ENCODE assay signal across 14 cellular contexts in genomic region chr16:2577044-2577443, GRCh38. TPM values are rescaled to one million over a fixed set of nuclear protein-coding genes. Genes with fewer than 3 reads are reported as not detected.
DNase-seq lines count a peak whose midpoint lies in the region; ATAC-seq, FAIRE-seq and TF ChIP-seq lines count a peak whose summit lies in the region.
"Not testable (repeated sequence)": the region's sequence is repeated elsewhere in the genome, so short reads cannot be mapped to it uniquely, and the experiment has no call there.
"Had no signal": no experiment of that assay in that cellular context is flagged by ENCODE, and none has a peak within 500 bp of the region (broad histone marks: within the 10 kb centered on the region; RNA-seq: fewer than 3 reads in every experiment).

No MANE protein-coding gene starts in this region.

- H3K4me3 ChIP-seq in right cardiac atrium (ENCODE audit: low read length); kidney (ENCODE audit: low read length in 2 of 2); right lobe of liver; lower lobe of right lung; upper lobe of right lung; aorta (ENCODE audit: low read length in 2 of 2): not testable (repeated sequence)

- not testable (repeated sequence) for FAIRE-seq in kidney (lab: Jason Lieb, UNC)

- 97% methylated on average over 17 of the region's 26 CpGs for WGBS in right cardiac atrium
- WGBS in right lobe of liver (ENCODE audit: insufficient coverage, low coverage, low lambda C conversion rate, missing lambda C conversion rate) = no CpG with 5 or more reads among the region's 26 CpGs
- WGBS in aorta, 2 donors = 96% methylated on average over 10 to 21 of the region's 26 CpGs

- not testable (repeated sequence) for H3K9ac ChIP-seq in kidney (ENCODE audit: low read length in 2 of 2)

- not testable (repeated sequence) for H3K27me3 ChIP-seq in right cardiac atrium (ENCODE audit: control insufficient read depth, insufficient read depth); right lobe of liver; lower lobe of right lung (ENCODE audit: low read depth); upper lobe of right lung; aorta (ENCODE audit: control insufficient read depth in 1 of 2, insufficient read depth in 2 of 2, low read length in 1 of 2)

- not testable (repeated sequence) for H3K36me3 ChIP-seq in kidney (ENCODE audit: control insufficient read depth in 1 of 2, insufficient read depth in 2 of 2, low read length in 2 of 2); right lobe of liver; lower lobe of right lung; upper lobe of right lung; aorta (ENCODE audit: control insufficient read depth in 1 of 2, insufficient read depth in 2 of 2, low read length in 1 of 2)

- H3K4me1 ChIP-seq in right cardiac atrium (ENCODE audit: control insufficient read depth, insufficient read depth, low read length); kidney (ENCODE audit: control insufficient read depth in 1 of 2, insufficient read depth in 1 of 2, low read depth in 1 of 2, low read length in 2 of 2); right lobe of liver; lower lobe of right lung; upper lobe of right lung; aorta (ENCODE audit: control insufficient read depth in 1 of 2, insufficient read depth in 2 of 2, low read length in 2 of 2): not testable (repeated sequence)

- ATAC-seq in Right ventricle myocardium superior (ENCODE audit: poor library complexity); lower lobe of right lung: not testable (repeated sequence)
- ATAC-seq in right cardiac atrium (peak in 1 of 2 donors; percentile 20), left colon (peak; percentile 7), right lobe of liver (peak in 1 of 4 donors; percentile 26), upper lobe of right lung (peak; percentile 18), aorta (ENCODE audit: low FRiP score) (peak; percentile 44)

- intact Hi-C loops in Right ventricle myocardium superior (cut with DNase I); right cardiac atrium (cut with DNase I); kidney (cut with DNase I); left colon (cut with DNase I, micrococcal nuclease); right lobe of liver (cut with DNase I); lower lobe of right lung (cut with DNase I); upper lobe of right lung (cut with DNase I); aorta (cut with DNase I): not testable (repeated sequence)

- not testable (repeated sequence) for H3K9me3 ChIP-seq in right cardiac atrium (ENCODE audit: control insufficient read depth, low read length); kidney (ENCODE audit: control insufficient read depth in 1 of 2, low read length in 2 of 2); right lobe of liver; lower lobe of right lung; upper lobe of right lung; aorta (ENCODE audit: control insufficient read depth, low read length)

- not testable (repeated sequence) for H3K27ac ChIP-seq in right cardiac atrium (ENCODE audit: low read length); kidney (ENCODE audit: low read depth in 2 of 2, low read length in 2 of 2); right lobe of liver; lower lobe of right lung; upper lobe of right lung; aorta (ENCODE audit: low read depth in 1 of 2, low read length in 2 of 2)

- TF ChIP-seq CTCF in kidney (IDR thresholded peaks at IDR 0.05; ENCODE audit: borderline replicate concordance, extremely low read depth, insufficient read depth); right lobe of liver (IDR thresholded peaks at IDR 0.05); lower lobe of right lung (IDR thresholded peaks at IDR 0.05); upper lobe of right lung (IDR thresholded peaks at IDR 0.05): not testable (repeated sequence)

- DNase-seq in Right ventricle myocardium superior = peak; percentile 26
- DNase-seq in right cardiac atrium = peak; percentile 3 to 41 (median 8)
- DNase-seq in kidney = peak; percentile 22
- DNase-seq in left colon, upper lobe of right lung: not testable (repeated sequence)
- DNase-seq in right lobe of liver = peak in 2 of 3 donors; percentile 3 to 36
- DNase-seq in lower lobe of right lung = peak; percentile 14
- peak; percentile 1 to 26 for DNase-seq in aorta

- TF ChIP-seq POLR2A in right lobe of liver (IDR thresholded peaks at IDR 0.05) = not testable (repeated sequence)

RNA-seq across cellular contexts. Expression of gene PDPK1, which starts 39.2 kb away (rescaled TPM):
- 38.5 TPM for total RNA-seq in Right ventricle myocardium superior
- total RNA-seq in right cardiac atrium = 10 to 100 TPM; 35.7 to 44.9 (median 37.8) TPM
- 18.0 TPM for polyA plus RNA-seq in right cardiac atrium
- 52.3 TPM for total RNA-seq in kidney
- 14.3 TPM for polyA plus RNA-seq in kidney (ENCODE audit: insufficient read depth, low read depth, low replicate concordance)
- 10 to 100 TPM; 71.1 to 77.4 TPM for total RNA-seq in left colon
- 10 to 100 TPM; 20.7 to 28.3 (median 24.5) TPM for total RNA-seq in right lobe of liver
- total RNA-seq in lower lobe of right lung = 74.4 TPM
- 90.9 TPM for total RNA-seq in upper lobe of right lung
- total RNA-seq in aorta = 10 to 100 TPM; 43.0 to 46.4 TPM
- 10 to 100 TPM; 12.7 to 17.9 TPM for polyA plus RNA-seq in aorta

RNA-seq across cellular contexts. Expression of gene CEMP1, which starts 45.8 kb away (rescaled TPM):
- not detected for total RNA-seq in Right ventricle myocardium superior
- total RNA-seq in right cardiac atrium = not detected
- polyA plus RNA-seq in right cardiac atrium = 0.27 TPM
- total RNA-seq in kidney = 0.54 TPM
- not detected for polyA plus RNA-seq in kidney (ENCODE audit: insufficient read depth, low read depth, low replicate concordance)
- total RNA-seq in left colon = under 1 TPM; 0.70 TPM
- under 1 TPM in 2 of 6 experiments, not detected in 4; 0.22 to 0.29 TPM for total RNA-seq in right lobe of liver
- 1.4 TPM for total RNA-seq in lower lobe of right lung
- total RNA-seq in upper lobe of right lung = 1.4 TPM
- total RNA-seq in aorta = not detected
- polyA plus RNA-seq in aorta = 1 to 10 TPM in 1 of 2 donors, under 1 TPM in 1; 0.38 to 1.2 TPM
- total RNA-seq: A172, A673, Daoy had no signal
- polyA plus RNA-seq: A549, AG04450, BJ had no signal

RNA-seq across cellular contexts. Expression of gene AMDHD2, which starts 56.9 kb away (rescaled TPM):
- 13.4 TPM for total RNA-seq in Right ventricle myocardium superior
- 10 to 100 TPM; 10.6 to 16.5 (median 14.4) TPM for total RNA-seq in right cardiac atrium
- 12.1 TPM for polyA plus RNA-seq in right cardiac atrium
- total RNA-seq in kidney = 52.1 TPM
- 51.8 TPM for polyA plus RNA-seq in kidney (ENCODE audit: insufficient read depth, low read depth, low replicate concordance)
- total RNA-seq in left colon = 10 to 100 TPM; 31.5 to 31.7 TPM
- total RNA-seq in right lobe of liver = 10 to 100 TPM; 12.3 to 24.9 (median 21.4) TPM
- total RNA-seq in lower lobe of right lung = 53.4 TPM
- 61.7 TPM for total RNA-seq in upper lobe of right lung
- 10 to 100 TPM; 22.0 to 44.6 TPM for total RNA-seq in aorta
- 10 to 100 TPM; 19.5 to 48.6 TPM for polyA plus RNA-seq in aorta
